ENCODE assay signal across 18 cellular contexts in genomic region chr20:31642837-31643236, GRCh38. TPM values are rescaled to one million over a fixed set of nuclear protein-coding genes. Genes with fewer than 3 reads are reported as not detected.
"Had no signal": no experiment of that assay in that cellular context is flagged by ENCODE, and none has a peak within 500 bp of the region (broad histone marks: within the 10 kb centered on the region; RNA-seq: fewer than 3 reads in every experiment).

No MANE protein-coding gene starts in this region.

- H3K4me3 Mint-ChIP-seq: WTC11 had no signal

- H3K27me3 ChIP-seq: vagina had no signal

- ATAC-seq: effector memory CD8-positive, alpha-beta T cell; left cardiac atrium; lower lobe of right lung; pancreas; WTC11 had no signal

- H3K9me3 ChIP-seq: lower lobe of right lung, pancreas, tibial nerve, vagina had no signal

- H3K36me3 Mint-ChIP-seq: WTC11 had no signal

- H3K27ac Mint-ChIP-seq: WTC11 had no signal

- H3K4me1 Mint-ChIP-seq: WTC11 had no signal

- H3K4me3 ChIP-seq: lower lobe of right lung, pancreas, tibial nerve, vagina had no signal

- DNase-seq: activated CD4-positive, alpha-beta T cell treated with anti-CD3 and anti-CD28 coated beads for 48 hours; activated naive CD4-positive, alpha-beta T cell; aorta; dermis blood vessel endothelial cell; effector memory CD8-positive, alpha-beta T cell; foreskin melanocyte; head of caudate nucleus; left cardiac atrium; lower lobe of right lung; pancreas; stimulated activated CD4-positive, alpha-beta T cell treated with anti-CD3 and anti-CD28 coated beads, Interleukin-1b, Interleukin-23, amount 100 ng/mL, for 48 hours; substantia nigra had no signal

- H3K36me3 ChIP-seq: lower lobe of right lung, pancreas, tibial nerve, vagina had no signal

- H3K27ac ChIP-seq: epithelial cell of prostate, lower lobe of right lung, pancreas, tibial nerve, vagina had no signal

- H3K9me3 Mint-ChIP-seq: effector memory CD8-positive, alpha-beta T cell; WTC11 had no signal

- H3K4me1 ChIP-seq: lower lobe of right lung, pancreas, tibial nerve, vagina had no signal

RNA-seq across cellular contexts. Expression of gene COX4I2, which starts 5.1 kb away (rescaled TPM):
- total RNA-seq: cerebellum, dermis blood vessel endothelial cell, fibroblast of lung, WTC11 had no signal
- polyA plus RNA-seq: fibroblast of lung had no signal
